1 cellular context compared by ENCODE assay signal in the genomic region with DNA sequence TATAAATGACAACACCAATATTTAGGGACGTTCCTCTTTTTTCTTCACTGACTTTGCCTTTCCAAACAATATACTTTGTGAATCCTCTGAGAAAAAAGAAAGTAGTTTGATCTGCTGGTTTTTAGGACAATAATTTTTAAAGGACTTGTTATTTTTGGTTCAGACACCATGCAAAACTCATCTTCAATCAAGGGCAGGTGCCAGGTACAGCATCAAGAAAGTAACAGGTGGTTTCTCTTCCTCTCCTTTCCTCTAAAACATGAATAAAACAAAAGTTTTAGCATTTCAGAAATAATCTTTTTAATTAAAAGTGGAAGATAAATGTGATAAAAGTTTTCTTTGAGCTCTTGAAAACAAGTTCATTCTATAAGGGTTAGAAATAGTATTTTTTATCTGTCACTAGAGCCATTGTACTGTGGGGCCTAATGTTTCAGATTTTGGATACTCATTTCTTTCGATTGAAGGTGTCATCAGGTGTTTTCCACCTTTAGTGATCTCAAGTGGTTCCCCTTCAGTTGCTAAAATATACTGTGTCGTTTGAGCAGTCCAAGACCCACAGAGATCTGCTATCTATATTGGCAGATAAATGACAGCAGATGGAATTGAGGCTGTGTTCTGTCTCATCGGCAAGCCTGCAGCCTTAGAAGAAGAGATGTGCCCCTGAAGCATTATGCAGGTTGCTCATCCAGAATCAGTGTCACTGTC.
TF ChIP-seq lines count a peak whose summit lies in the region.

No MANE protein-coding gene starts in this region.

TF ChIP-seq in SK-N-SH, 30 proteins besides CTCF, POLR2A, EP300 and RAD21 (continued from another document):
- TF ChIP-seq, protein P1, sequence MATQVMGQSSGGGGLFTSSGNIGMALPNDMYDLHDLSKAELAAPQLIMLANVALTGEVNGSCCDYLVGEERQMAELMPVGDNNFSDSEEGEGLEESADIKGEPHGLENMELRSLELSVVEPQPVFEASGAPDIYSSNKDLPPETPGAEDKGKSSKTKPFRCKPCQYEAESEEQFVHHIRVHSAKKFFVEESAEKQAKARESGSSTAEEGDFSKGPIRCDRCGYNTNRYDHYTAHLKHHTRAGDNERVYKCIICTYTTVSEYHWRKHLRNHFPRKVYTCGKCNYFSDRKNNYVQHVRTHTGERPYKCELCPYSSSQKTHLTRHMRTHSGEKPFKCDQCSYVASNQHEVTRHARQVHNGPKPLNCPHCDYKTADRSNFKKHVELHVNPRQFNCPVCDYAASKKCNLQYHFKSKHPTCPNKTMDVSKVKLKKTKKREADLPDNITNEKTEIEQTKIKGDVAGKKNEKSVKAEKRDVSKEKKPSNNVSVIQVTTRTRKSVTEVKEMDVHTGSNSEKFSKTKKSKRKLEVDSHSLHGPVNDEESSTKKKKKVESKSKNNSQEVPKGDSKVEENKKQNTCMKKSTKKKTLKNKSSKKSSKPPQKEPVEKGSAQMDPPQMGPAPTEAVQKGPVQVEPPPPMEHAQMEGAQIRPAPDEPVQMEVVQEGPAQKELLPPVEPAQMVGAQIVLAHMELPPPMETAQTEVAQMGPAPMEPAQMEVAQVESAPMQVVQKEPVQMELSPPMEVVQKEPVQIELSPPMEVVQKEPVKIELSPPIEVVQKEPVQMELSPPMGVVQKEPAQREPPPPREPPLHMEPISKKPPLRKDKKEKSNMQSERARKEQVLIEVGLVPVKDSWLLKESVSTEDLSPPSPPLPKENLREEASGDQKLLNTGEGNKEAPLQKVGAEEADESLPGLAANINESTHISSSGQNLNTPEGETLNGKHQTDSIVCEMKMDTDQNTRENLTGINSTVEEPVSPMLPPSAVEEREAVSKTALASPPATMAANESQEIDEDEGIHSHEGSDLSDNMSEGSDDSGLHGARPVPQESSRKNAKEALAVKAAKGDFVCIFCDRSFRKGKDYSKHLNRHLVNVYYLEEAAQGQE (IDR thresholded peaks at IDR 0.05; ENCODE audit: low read depth, low read length) = no peak
- no peak for TF ChIP-seq TEAD4 (IDR thresholded peaks at IDR 0.05; ENCODE audit: borderline replicate concordance, insufficient read depth)
- TF ChIP-seq TCF12 (IDR thresholded peaks at IDR 0.05) = no peak
- TF ChIP-seq, protein P2, sequence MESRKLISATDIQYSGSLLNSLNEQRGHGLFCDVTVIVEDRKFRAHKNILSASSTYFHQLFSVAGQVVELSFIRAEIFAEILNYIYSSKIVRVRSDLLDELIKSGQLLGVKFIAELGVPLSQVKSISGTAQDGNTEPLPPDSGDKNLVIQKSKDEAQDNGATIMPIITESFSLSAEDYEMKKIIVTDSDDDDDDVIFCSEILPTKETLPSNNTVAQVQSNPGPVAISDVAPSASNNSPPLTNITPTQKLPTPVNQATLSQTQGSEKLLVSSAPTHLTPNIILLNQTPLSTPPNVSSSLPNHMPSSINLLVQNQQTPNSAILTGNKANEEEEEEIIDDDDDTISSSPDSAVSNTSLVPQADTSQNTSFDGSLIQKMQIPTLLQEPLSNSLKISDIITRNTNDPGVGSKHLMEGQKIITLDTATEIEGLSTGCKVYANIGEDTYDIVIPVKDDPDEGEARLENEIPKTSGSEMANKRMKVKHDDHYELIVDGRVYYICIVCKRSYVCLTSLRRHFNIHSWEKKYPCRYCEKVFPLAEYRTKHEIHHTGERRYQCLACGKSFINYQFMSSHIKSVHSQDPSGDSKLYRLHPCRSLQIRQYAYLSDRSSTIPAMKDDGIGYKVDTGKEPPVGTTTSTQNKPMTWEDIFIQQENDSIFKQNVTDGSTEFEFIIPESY (IDR thresholded peaks at IDR 0.05; ENCODE audit: borderline replicate concordance, low read depth) = no peak
- no peak for TF ChIP-seq RCOR1 (IDR thresholded peaks at IDR 0.05; ENCODE audit: low read length)
- TF ChIP-seq FOSL2 (IDR thresholded peaks at IDR 0.05; ENCODE audit: borderline replicate concordance, low read depth) = no peak
- TF ChIP-seq EZH2phosphoT487 (IDR thresholded peaks at IDR 0.05; ENCODE audit: borderline replicate concordance, low read depth) = no peak
- TF ChIP-seq MEF2A (IDR thresholded peaks at IDR 0.05; ENCODE audit: borderline replicate concordance, low read depth) = no peak
- TF ChIP-seq, protein P3, sequence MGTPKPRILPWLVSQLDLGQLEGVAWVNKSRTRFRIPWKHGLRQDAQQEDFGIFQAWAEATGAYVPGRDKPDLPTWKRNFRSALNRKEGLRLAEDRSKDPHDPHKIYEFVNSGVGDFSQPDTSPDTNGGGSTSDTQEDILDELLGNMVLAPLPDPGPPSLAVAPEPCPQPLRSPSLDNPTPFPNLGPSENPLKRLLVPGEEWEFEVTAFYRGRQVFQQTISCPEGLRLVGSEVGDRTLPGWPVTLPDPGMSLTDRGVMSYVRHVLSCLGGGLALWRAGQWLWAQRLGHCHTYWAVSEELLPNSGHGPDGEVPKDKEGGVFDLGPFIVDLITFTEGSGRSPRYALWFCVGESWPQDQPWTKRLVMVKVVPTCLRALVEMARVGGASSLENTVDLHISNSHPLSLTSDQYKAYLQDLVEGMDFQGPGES (IDR thresholded peaks at IDR 0.05; ENCODE audit: low read depth, low read length) = no peak
- no peak for TF ChIP-seq YY1 (IDR thresholded peaks at IDR 0.05; ENCODE audit: low read depth)
- TF ChIP-seq, protein P4, sequence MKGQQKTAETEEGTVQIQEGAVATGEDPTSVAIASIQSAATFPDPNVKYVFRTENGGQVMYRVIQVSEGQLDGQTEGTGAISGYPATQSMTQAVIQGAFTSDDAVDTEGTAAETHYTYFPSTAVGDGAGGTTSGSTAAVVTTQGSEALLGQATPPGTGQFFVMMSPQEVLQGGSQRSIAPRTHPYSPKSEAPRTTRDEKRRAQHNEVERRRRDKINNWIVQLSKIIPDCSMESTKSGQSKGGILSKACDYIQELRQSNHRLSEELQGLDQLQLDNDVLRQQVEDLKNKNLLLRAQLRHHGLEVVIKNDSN (IDR thresholded peaks at IDR 0.05; ENCODE audit: borderline replicate concordance, low read depth) = no peak
- TF ChIP-seq, protein P5, sequence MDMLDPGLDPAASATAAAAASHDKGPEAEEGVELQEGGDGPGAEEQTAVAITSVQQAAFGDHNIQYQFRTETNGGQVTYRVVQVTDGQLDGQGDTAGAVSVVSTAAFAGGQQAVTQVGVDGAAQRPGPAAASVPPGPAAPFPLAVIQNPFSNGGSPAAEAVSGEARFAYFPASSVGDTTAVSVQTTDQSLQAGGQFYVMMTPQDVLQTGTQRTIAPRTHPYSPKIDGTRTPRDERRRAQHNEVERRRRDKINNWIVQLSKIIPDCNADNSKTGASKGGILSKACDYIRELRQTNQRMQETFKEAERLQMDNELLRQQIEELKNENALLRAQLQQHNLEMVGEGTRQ (IDR thresholded peaks at IDR 0.05; ENCODE audit: borderline replicate concordance, low read depth, low read length) = no peak
TF ChIP-seq in SK-N-SH: peak in this region for 0.
